Comparison of ENCODE assay signal across 8 cellular contexts in the genomic region with DNA sequence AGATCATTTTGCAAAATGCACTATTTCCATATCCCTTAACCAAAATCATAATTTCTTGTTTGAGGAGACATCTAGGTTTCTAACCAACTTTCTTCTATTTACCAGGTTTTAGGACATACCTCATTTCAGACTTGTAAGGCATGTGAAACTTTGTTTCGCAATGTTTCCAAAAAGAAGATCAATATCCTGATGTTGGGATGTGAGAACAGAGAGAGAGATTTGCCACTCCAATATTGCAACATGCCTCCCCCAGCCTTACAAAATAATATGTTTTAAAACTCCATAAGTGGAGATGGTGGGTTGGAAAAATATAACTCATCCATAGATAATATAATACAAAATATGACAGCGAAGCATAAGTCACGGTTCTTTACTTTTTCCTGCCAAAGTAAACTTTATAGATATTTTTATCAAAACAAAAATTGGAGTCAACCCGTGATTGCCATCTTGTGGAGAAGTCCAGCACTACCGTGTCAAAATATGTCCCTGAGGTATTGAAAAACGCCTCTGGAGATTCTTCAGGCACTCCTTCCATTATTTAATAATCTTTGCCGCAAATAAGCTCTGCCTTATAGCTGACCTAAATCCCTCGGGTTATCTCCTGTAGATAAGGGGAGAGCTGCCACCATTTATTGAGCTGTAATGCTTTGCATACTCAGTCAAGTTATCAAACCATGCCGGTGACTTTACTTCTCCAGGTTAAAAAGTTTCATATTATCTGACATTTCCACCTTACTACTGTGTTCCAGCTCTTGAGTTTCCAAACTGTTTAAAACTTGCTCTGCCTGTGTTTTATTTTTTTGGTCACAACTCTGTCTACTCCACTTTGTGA.
DNase-seq lines count a peak whose midpoint lies in the region; ATAC-seq and TF ChIP-seq lines count a peak whose summit lies in the region.

No MANE protein-coding gene starts in this region.

- no peaks in the 10 kb centered on the region for H3K36me3 Mint-ChIP-seq in neural progenitor cell

- H3F3A ChIP-seq in neural progenitor cell (ENCODE audit: low read depth), result peaks cover 7% of the 10 kb centered on the region

- H2AFZ ChIP-seq in neural progenitor cell (replicated peaks), result no peak overlapping the region

- H3K27me3 ChIP-seq in neural progenitor cell (no peaks in the 10 kb centered on the region), Peyer's patch (no peaks in the 10 kb centered on the region)

- no peak overlapping the region for H3K9ac ChIP-seq in neural progenitor cell

- H3K4me2 ChIP-seq in neural progenitor cell, result no peak overlapping the region

- H3K4me1 ChIP-seq in neural progenitor cell, result no peaks in the 10 kb centered on the region
- H3K4me1 ChIP-seq in Peyer's patch, result no peaks in the 10 kb centered on the region

- no peak overlapping the region for H3K4me3 Mint-ChIP-seq in neural progenitor cell

- TF ChIP-seq CTCF in cardiac fibroblast (IDR thresholded peaks at IDR 0.05; ENCODE audit: low read depth, low read length) (peak; percentile 74), neural progenitor cell (IDR thresholded peaks at IDR 0.05) (peak; percentile 75), Peyer's patch (IDR thresholded peaks at IDR 0.05) (peak in 2 of 6 experiments; percentile 9 to 23)

- no peaks in the 10 kb centered on the region for H3K79me2 ChIP-seq in neural progenitor cell (ENCODE audit: low read depth)

- no peak overlapping the region for H3K27ac ChIP-seq in neural progenitor cell
- no peak overlapping the region for H3K27ac ChIP-seq in Peyer's patch

- peak; percentile 26 for ATAC-seq in GM21717 (IDR thresholded peaks at IDR 0.05; ENCODE audit: unreplicated experiment)

- peaks cover 12% of the 10 kb centered on the region for H3K4me1 Mint-ChIP-seq in neural progenitor cell

- H4K20me1 ChIP-seq in neural progenitor cell (ENCODE audit: low read depth), result no peaks in the 10 kb centered on the region

- H3K27ac Mint-ChIP-seq in neural progenitor cell, result no peak overlapping the region

- H3K4me3 ChIP-seq in cardiac fibroblast (replicated peaks in 1 of 2; ENCODE audit: low read depth in 2 of 2, low read length in 2 of 2), result peak overlapping the region in 1 of 2 donors; percentile 3
- H3K4me3 ChIP-seq in neural progenitor cell, result no peak overlapping the region
- no peak overlapping the region for H3K4me3 ChIP-seq in Peyer's patch

- no peak for TF ChIP-seq POLR2A in Peyer's patch (IDR thresholded peaks at IDR 0.05)

- H3K9me3 Mint-ChIP-seq in neural progenitor cell, result no peaks in the 10 kb centered on the region

- DNase-seq in AG20443 (ENCODE audit: low spot score) (peak; percentile 23), NCI-H446 treated with DMSO at 0.1 percent for 48 hours (lab: John Stamatoyannopoulos, UW) (peak; percentile 9), cardiac fibroblast (ENCODE audit: low read depth in 2 of 2) (peak; percentile 58 to 83), neural progenitor cell (ENCODE audit: low spot score) (peak; percentile 24), Peyer's patch (no peak), T-helper 1 cell (no peak)
- no peak for DNase-seq in central memory CD4-positive, alpha-beta T cell

- peaks cover 3% of the 10 kb centered on the region for H3K27me3 Mint-ChIP-seq in neural progenitor cell (ENCODE audit: insufficient read depth, low read depth)

- H3K9me3 ChIP-seq in neural progenitor cell (ENCODE audit: low read depth), result no peaks in the 10 kb centered on the region
- H3K9me3 ChIP-seq in Peyer's patch, result no peaks in the 10 kb centered on the region

- H3K36me3 ChIP-seq in neural progenitor cell (no peaks in the 10 kb centered on the region), Peyer's patch (no peaks in the 10 kb centered on the region)

Comparison
In these comparisons a context has a peak if more than half of its experiments do, and no peak if none do; other contexts are left out.
1. DNase-seq: peak in AG20443 (single experiment), NCI-H446 treated with DMSO at 0.1 percent for 48 hours (single experiment), cardiac fibroblast (2 of 2) and neural progenitor cell (single experiment); none in central memory CD4-positive, alpha-beta T cell (single experiment), Peyer's patch (0 of 3) and T-helper 1 cell (0 of 5).